28 cellular contexts compared by ENCODE assay signal in genomic region chr5:180104131-180104530, GRCh38.
"Had no signal": no experiment of that assay in that cellular context is flagged by ENCODE, and none has a peak within 500 bp of the region (broad histone marks: within the 10 kb centered on the region; RNA-seq: fewer than 3 reads in every experiment).

No MANE protein-coding gene starts in this region.

- ATAC-seq: activated CD4-positive, CD25-positive, alpha-beta regulatory T cell treated with anti-CD3 and anti-CD28 coated beads, Interleukin-2, amount 50 U/mL, for 24 hours; activated CD8-positive, alpha-beta memory T cell treated with anti-CD3 and anti-CD28 coated beads, Interleukin-2, amount 10 ng/mL, durations not matched to agents 7 days and 5 days; activated T-cell treated with anti-CD3 and anti-CD28 coated beads, Interleukin-2, amount 50 U/mL, for 4 hours; activated T-helper 17 cell treated with anti-CD3 and anti-CD28 coated beads, Interleukin-2, amount 50 U/mL, for 72 hours; Panc1; Right ventricle myocardium inferior; T-cell had no signal

- H3K27me3 ChIP-seq: brain microvascular endothelial cell, cardiac muscle cell had no signal

- H3K4me3 ChIP-seq: cardiac muscle cell, SK-N-MC had no signal

- H3K36me3 ChIP-seq: brain microvascular endothelial cell, cardiac muscle cell had no signal

- DNase-seq: activated CD4-positive, alpha-beta T cell treated with anti-CD3 and anti-CD28 coated beads, Interleukin-2, amount 10 ng/mL, durations not matched to agents 24 days and 14 days; activated CD4-positive, alpha-beta T cell treated with anti-CD3 and anti-CD28 coated beads, Interleukin-2, amount 50 U/mL, for 48 hours; activated CD8-positive, alpha-beta memory T cell treated with anti-CD3 and anti-CD28 coated beads, Interleukin-2, amount 10 ng/mL, durations not matched to agents 7 days and 5 days; activated gamma-delta T cell treated with Interleukin-2 at 50 U/mL for 16 hours; activated naive CD4-positive, alpha-beta T cell treated with anti-CD3 and anti-CD28 coated beads, Interleukin-2, amount 10 ng/mL, durations not matched to agents 7 days and 5 days; activated naive CD8-positive, alpha-beta T cell treated with anti-CD3 and anti-CD28 coated beads for 36 hours; activated T-cell treated with anti-CD3 and anti-CD28 coated beads, Interleukin-2, amount 50 U/mL, for 4 hours; brain microvascular endothelial cell; KG1; NCI-H1048; NCI-H146; NCI-H187 treated with DMSO at 0.1 percent for 48 hours; NCI-H2081 treated with DMSO at 0.1 percent for 48 hours; NCI-H446; NCI-H526; NCI-H774; NK-92 treated with Interleukin-12 subunit alpha and Interleukin-12 subunit beta, amount 100 ng/mL, for 24 hours; RPMI8226; T-cell; T-helper 2 cell; T1000 had no signal

- H3K27ac ChIP-seq: brain microvascular endothelial cell, cardiac muscle cell, SK-N-MC, VCaP had no signal
